ENCODE assay signal across 1 cellular context in the genomic region with DNA sequence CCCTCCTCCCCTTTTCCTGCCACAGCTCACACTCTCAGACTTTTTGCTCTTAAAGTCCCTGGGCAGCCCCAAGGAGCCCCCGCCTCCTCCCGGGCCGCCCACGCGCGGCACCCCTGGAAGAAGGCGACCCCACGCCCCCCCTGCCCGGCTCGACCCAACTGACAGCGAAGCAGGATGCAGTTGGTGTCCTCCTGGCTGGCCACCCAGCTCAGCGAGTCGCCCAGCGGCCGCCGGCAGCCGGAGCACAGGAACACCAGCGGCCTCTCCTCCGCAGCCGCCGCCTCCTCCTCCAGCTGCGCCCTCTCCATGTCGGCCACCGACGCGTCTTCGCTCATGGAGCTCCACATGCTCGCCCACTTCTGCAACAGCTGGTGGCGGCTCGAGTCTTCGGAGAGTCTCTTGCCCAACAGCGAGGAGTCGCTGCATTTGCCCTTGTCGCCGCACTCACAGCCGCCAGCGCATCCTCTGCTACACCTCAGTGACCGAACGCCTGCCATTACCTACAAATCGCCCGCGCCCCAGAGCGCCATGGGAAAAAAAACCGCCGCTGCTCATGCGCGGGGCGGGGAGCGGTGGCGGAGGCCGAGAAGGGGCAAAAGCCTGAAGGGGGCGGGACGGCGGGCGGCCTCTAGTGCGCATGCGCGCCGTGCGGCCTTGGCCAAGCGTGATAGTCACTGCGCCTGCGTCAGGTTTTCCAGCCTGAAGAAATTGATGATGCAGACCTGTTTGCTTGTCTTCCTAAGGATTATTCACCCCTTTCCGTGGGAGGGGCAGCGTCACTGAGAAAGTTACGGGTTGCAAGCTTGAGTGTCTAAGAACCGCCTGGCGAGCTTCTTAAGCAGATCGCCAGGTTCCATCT.
TF ChIP-seq lines count a peak whose summit lies in the region.

A gene with protein sequence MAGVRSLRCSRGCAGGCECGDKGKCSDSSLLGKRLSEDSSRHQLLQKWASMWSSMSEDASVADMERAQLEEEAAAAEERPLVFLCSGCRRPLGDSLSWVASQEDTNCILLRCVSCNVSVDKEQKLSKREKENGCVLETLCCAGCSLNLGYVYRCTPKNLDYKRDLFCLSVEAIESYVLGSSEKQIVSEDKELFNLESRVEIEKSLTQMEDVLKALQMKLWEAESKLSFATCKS (minus strand): TSS at position 532 of the 859 bp plus-strand sequence. CDS start 35 bp downstream, at position 497.

TF ChIP-seq in HepG2, 621 proteins besides CTCF, POLR2A, EP300 and RAD21 (continued from another document and continues in another):
- TF ChIP-seq, protein P1, sequence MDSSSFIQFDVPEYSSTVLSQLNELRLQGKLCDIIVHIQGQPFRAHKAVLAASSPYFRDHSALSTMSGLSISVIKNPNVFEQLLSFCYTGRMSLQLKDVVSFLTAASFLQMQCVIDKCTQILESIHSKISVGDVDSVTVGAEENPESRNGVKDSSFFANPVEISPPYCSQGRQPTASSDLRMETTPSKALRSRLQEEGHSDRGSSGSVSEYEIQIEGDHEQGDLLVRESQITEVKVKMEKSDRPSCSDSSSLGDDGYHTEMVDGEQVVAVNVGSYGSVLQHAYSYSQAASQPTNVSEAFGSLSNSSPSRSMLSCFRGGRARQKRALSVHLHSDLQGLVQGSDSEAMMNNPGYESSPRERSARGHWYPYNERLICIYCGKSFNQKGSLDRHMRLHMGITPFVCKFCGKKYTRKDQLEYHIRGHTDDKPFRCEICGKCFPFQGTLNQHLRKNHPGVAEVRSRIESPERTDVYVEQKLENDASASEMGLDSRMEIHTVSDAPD (CRISPR knock-in tag; IDR thresholded peaks at IDR 0.05), result peak; percentile 63; the same call in 1 of the 2 replicates
- TF ChIP-seq ZNF644 (CRISPR knock-in tag; IDR thresholded peaks at IDR 0.05; ENCODE audit: low read depth) (no peak), CBFB (CRISPR knock-in tag; IDR thresholded peaks at IDR 0.05) (peak; percentile 63; the same call in 1 of the 2 replicates), HOXA9 (CRISPR knock-in tag; IDR thresholded peaks at IDR 0.05; ENCODE audit: borderline replicate concordance) (peak; percentile 63; the same call in 1 of the 2 replicates), CHD4 (IDR thresholded peaks at IDR 0.05; ENCODE audit: borderline replicate concordance, low read length) (no peak), ZNF263 (CRISPR knock-in tag; IDR thresholded peaks at IDR 0.05) (peak; percentile 29; the same call in 1 of the 2 replicates), ZSCAN21 (CRISPR knock-in tag; IDR thresholded peaks at IDR 0.05; ENCODE audit: borderline replicate concordance) (peak; percentile 72), CREB1 (IDR thresholded peaks at IDR 0.05) (peak; percentile 28; the same call in 1 of the 2 replicates), CREB1 (CRISPR knock-in tag; IDR thresholded peaks at IDR 0.05) (0 out of 2 replicates have a peak, but pooled peaks have one; percentile 18), GATAD1 (CRISPR knock-in tag; IDR thresholded peaks at IDR 0.05) (peak; percentile 99), RNF2 (conservative IDR thresholded peaks at IDR 0.05; ENCODE audit: low read depth) (0 out of 2 replicates have a peak, but pooled peaks have one; percentile 40), NONO (IDR thresholded peaks at IDR 0.05) (no peak), NONO (CRISPR knock-in tag; conservative IDR thresholded peaks at IDR 0.05) (peak; percentile 85), ZNF343 (CRISPR knock-in tag; IDR thresholded peaks at IDR 0.05) (no peak), NFRKB (IDR thresholded peaks at IDR 0.05) (no peak), KDM6A (CRISPR knock-in tag; IDR thresholded peaks at IDR 0.05; ENCODE audit: low read depth) (no peak), ZC3H13 (CRISPR knock-in tag; IDR thresholded peaks at IDR 0.05) (peak; percentile 79; the same call in 1 of the 2 replicates), ZNF572 (CRISPR knock-in tag; IDR thresholded peaks at IDR 0.05) (no peak), CCDC6 (CRISPR knock-in tag; IDR thresholded peaks at IDR 0.05) (no peak), MIER3 (CRISPR knock-in tag; IDR thresholded peaks at IDR 0.05; ENCODE audit: borderline replicate concordance) (peak; percentile 73; the same call in 1 of the 2 replicates), ZNF670 (CRISPR knock-in tag; IDR thresholded peaks at IDR 0.05; ENCODE audit: borderline replicate concordance) (no peak), SMARCE1 (IDR thresholded peaks at IDR 0.05; ENCODE audit: borderline replicate concordance) (no peak), POLR2G (IDR thresholded peaks at IDR 0.05; ENCODE audit: low read depth, low read length) (peak; percentile 83)
- TF ChIP-seq, protein P2, sequence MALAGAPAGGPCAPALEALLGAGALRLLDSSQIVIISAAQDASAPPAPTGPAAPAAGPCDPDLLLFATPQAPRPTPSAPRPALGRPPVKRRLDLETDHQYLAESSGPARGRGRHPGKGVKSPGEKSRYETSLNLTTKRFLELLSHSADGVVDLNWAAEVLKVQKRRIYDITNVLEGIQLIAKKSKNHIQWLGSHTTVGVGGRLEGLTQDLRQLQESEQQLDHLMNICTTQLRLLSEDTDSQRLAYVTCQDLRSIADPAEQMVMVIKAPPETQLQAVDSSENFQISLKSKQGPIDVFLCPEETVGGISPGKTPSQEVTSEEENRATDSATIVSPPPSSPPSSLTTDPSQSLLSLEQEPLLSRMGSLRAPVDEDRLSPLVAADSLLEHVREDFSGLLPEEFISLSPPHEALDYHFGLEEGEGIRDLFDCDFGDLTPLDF (CRISPR knock-in tag; IDR thresholded peaks at IDR 0.05), result peak; percentile 59; the same call in 1 of the 2 replicates
- TF ChIP-seq, protein P3, sequence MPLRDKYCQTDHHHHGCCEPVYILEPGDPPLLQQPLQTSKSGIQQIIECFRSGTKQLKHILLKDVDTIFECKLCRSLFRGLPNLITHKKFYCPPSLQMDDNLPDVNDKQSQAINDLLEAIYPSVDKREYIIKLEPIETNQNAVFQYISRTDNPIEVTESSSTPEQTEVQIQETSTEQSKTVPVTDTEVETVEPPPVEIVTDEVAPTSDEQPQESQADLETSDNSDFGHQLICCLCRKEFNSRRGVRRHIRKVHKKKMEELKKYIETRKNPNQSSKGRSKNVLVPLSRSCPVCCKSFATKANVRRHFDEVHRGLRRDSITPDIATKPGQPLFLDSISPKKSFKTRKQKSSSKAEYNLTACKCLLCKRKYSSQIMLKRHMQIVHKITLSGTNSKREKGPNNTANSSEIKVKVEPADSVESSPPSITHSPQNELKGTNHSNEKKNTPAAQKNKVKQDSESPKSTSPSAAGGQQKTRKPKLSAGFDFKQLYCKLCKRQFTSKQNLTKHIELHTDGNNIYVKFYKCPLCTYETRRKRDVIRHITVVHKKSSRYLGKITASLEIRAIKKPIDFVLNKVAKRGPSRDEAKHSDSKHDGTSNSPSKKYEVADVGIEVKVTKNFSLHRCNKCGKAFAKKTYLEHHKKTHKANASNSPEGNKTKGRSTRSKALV (CRISPR knock-in tag; IDR thresholded peaks at IDR 0.05), result no peak
- TF ChIP-seq, protein P4, sequence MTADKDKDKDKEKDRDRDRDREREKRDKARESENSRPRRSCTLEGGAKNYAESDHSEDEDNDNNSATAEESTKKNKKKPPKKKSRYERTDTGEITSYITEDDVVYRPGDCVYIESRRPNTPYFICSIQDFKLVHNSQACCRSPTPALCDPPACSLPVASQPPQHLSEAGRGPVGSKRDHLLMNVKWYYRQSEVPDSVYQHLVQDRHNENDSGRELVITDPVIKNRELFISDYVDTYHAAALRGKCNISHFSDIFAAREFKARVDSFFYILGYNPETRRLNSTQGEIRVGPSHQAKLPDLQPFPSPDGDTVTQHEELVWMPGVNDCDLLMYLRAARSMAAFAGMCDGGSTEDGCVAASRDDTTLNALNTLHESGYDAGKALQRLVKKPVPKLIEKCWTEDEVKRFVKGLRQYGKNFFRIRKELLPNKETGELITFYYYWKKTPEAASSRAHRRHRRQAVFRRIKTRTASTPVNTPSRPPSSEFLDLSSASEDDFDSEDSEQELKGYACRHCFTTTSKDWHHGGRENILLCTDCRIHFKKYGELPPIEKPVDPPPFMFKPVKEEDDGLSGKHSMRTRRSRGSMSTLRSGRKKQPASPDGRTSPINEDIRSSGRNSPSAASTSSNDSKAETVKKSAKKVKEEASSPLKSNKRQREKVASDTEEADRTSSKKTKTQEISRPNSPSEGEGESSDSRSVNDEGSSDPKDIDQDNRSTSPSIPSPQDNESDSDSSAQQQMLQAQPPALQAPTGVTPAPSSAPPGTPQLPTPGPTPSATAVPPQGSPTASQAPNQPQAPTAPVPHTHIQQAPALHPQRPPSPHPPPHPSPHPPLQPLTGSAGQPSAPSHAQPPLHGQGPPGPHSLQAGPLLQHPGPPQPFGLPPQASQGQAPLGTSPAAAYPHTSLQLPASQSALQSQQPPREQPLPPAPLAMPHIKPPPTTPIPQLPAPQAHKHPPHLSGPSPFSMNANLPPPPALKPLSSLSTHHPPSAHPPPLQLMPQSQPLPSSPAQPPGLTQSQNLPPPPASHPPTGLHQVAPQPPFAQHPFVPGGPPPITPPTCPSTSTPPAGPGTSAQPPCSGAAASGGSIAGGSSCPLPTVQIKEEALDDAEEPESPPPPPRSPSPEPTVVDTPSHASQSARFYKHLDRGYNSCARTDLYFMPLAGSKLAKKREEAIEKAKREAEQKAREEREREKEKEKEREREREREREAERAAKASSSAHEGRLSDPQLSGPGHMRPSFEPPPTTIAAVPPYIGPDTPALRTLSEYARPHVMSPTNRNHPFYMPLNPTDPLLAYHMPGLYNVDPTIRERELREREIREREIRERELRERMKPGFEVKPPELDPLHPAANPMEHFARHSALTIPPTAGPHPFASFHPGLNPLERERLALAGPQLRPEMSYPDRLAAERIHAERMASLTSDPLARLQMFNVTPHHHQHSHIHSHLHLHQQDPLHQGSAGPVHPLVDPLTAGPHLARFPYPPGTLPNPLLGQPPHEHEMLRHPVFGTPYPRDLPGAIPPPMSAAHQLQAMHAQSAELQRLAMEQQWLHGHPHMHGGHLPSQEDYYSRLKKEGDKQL (CRISPR knock-in tag; IDR thresholded peaks at IDR 0.05; ENCODE audit: low read depth), result no peak
- TF ChIP-seq, protein P5, sequence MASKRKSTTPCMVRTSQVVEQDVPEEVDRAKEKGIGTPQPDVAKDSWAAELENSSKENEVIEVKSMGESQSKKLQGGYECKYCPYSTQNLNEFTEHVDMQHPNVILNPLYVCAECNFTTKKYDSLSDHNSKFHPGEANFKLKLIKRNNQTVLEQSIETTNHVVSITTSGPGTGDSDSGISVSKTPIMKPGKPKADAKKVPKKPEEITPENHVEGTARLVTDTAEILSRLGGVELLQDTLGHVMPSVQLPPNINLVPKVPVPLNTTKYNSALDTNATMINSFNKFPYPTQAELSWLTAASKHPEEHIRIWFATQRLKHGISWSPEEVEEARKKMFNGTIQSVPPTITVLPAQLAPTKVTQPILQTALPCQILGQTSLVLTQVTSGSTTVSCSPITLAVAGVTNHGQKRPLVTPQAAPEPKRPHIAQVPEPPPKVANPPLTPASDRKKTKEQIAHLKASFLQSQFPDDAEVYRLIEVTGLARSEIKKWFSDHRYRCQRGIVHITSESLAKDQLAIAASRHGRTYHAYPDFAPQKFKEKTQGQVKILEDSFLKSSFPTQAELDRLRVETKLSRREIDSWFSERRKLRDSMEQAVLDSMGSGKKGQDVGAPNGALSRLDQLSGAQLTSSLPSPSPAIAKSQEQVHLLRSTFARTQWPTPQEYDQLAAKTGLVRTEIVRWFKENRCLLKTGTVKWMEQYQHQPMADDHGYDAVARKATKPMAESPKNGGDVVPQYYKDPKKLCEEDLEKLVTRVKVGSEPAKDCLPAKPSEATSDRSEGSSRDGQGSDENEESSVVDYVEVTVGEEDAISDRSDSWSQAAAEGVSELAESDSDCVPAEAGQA (IDR thresholded peaks at IDR 0.05; ENCODE audit: low read depth), result no peak
- TF ChIP-seq, protein P5 (CRISPR knock-in tag; IDR thresholded peaks at IDR 0.05; ENCODE audit: borderline replicate concordance), result no peak
- TF ChIP-seq, protein P6, sequence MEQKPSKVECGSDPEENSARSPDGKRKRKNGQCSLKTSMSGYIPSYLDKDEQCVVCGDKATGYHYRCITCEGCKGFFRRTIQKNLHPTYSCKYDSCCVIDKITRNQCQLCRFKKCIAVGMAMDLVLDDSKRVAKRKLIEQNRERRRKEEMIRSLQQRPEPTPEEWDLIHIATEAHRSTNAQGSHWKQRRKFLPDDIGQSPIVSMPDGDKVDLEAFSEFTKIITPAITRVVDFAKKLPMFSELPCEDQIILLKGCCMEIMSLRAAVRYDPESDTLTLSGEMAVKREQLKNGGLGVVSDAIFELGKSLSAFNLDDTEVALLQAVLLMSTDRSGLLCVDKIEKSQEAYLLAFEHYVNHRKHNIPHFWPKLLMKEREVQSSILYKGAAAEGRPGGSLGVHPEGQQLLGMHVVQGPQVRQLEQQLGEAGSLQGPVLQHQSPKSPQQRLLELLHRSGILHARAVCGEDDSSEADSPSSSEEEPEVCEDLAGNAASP (CRISPR knock-in tag; IDR thresholded peaks at IDR 0.05; ENCODE audit: borderline replicate concordance), result no peak
- TF ChIP-seq, protein P7, sequence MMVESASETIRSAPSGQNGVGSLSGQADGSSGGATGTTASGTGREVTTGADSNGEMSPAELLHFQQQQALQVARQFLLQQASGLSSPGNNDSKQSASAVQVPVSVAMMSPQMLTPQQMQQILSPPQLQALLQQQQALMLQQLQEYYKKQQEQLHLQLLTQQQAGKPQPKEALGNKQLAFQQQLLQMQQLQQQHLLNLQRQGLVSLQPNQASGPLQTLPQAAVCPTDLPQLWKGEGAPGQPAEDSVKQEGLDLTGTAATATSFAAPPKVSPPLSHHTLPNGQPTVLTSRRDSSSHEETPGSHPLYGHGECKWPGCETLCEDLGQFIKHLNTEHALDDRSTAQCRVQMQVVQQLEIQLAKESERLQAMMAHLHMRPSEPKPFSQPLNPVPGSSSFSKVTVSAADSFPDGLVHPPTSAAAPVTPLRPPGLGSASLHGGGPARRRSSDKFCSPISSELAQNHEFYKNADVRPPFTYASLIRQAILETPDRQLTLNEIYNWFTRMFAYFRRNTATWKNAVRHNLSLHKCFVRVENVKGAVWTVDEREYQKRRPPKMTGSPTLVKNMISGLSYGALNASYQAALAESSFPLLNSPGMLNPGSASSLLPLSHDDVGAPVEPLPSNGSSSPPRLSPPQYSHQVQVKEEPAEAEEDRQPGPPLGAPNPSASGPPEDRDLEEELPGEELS (CRISPR knock-in tag; IDR thresholded peaks at IDR 0.05), result peak; percentile 43; the same call in 1 of the 2 replicates
